3 cellular contexts compared by ENCODE assay signal in the genomic region with DNA sequence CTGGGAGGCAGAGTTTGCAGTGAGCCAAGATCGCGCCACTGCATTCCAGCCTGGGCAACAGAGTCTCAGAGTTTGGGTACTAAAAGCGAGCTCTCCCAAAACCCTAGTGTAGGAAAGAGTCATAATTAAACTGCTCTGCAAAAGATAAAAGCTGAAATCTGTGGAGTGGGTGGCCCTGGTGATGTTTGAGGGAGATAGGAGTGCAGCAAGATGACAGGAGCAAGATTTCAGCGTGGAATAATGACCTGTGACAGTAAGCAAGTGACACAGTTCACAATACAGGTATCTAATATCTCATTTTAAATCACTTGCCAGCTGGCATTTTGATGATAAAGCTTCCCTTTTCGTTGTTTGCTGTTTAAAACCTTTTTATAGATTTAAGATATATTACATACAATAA.
TF ChIP-seq lines count a peak whose summit lies in the region.

No MANE protein-coding gene starts in this region.

TF ChIP-seq in SK-N-SH, 30 proteins besides CTCF, POLR2A, EP300 and RAD21 (continued from another document):
- TF ChIP-seq GATA2 (CRISPR knock-in tag; IDR thresholded peaks at IDR 0.05) = peak; percentile 38; the same call in 1 of the 2 replicates
- TF ChIP-seq NFIC (IDR thresholded peaks at IDR 0.05; ENCODE audit: borderline replicate concordance) = no peak
TF ChIP-seq in SK-N-SH: peak in this region for 1.

TF ChIP-seq in SK-N-SH treated with all-trans-retinoic acid at 6 μM for 48 hours, 23 proteins besides CTCF, POLR2A, EP300 and RAD21 (continued from another document):
- no peak for TF ChIP-seq ZFP3 (CRISPR knock-in tag; IDR thresholded peaks at IDR 0.05)
- no peak for TF ChIP-seq SNAI2 (CRISPR knock-in tag; IDR thresholded peaks at IDR 0.05)
- TF ChIP-seq OSR1 (CRISPR knock-in tag; IDR thresholded peaks at IDR 0.05) = no peak
- TF ChIP-seq ZNF565 (CRISPR knock-in tag; conservative IDR thresholded peaks at IDR 0.05; ENCODE audit: low read depth) = no peak
- no peak for TF ChIP-seq GLIS3 (CRISPR knock-in tag; IDR thresholded peaks at IDR 0.05)
- TF ChIP-seq CSDC2 (CRISPR knock-in tag; IDR thresholded peaks at IDR 0.05) = no peak
- TF ChIP-seq, protein P1, sequence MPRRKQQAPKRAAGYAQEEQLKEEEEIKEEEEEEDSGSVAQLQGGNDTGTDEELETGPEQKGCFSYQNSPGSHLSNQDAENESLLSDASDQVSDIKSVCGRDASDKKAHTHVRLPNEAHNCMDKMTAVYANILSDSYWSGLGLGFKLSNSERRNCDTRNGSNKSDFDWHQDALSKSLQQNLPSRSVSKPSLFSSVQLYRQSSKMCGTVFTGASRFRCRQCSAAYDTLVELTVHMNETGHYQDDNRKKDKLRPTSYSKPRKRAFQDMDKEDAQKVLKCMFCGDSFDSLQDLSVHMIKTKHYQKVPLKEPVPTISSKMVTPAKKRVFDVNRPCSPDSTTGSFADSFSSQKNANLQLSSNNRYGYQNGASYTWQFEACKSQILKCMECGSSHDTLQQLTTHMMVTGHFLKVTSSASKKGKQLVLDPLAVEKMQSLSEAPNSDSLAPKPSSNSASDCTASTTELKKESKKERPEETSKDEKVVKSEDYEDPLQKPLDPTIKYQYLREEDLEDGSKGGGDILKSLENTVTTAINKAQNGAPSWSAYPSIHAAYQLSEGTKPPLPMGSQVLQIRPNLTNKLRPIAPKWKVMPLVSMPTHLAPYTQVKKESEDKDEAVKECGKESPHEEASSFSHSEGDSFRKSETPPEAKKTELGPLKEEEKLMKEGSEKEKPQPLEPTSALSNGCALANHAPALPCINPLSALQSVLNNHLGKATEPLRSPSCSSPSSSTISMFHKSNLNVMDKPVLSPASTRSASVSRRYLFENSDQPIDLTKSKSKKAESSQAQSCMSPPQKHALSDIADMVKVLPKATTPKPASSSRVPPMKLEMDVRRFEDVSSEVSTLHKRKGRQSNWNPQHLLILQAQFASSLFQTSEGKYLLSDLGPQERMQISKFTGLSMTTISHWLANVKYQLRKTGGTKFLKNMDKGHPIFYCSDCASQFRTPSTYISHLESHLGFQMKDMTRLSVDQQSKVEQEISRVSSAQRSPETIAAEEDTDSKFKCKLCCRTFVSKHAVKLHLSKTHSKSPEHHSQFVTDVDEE (CRISPR knock-in tag; IDR thresholded peaks at IDR 0.05) = no peak
- no peak for TF ChIP-seq TCF4 (CRISPR knock-in tag; IDR thresholded peaks at IDR 0.05; ENCODE audit: borderline replicate concordance)
- TF ChIP-seq CSRNP3 (CRISPR knock-in tag; IDR thresholded peaks at IDR 0.05) = no peak
- no peak for TF ChIP-seq ARNTL (CRISPR knock-in tag; IDR thresholded peaks at IDR 0.05; ENCODE audit: borderline replicate concordance, low read depth)
- TF ChIP-seq, protein P2, sequence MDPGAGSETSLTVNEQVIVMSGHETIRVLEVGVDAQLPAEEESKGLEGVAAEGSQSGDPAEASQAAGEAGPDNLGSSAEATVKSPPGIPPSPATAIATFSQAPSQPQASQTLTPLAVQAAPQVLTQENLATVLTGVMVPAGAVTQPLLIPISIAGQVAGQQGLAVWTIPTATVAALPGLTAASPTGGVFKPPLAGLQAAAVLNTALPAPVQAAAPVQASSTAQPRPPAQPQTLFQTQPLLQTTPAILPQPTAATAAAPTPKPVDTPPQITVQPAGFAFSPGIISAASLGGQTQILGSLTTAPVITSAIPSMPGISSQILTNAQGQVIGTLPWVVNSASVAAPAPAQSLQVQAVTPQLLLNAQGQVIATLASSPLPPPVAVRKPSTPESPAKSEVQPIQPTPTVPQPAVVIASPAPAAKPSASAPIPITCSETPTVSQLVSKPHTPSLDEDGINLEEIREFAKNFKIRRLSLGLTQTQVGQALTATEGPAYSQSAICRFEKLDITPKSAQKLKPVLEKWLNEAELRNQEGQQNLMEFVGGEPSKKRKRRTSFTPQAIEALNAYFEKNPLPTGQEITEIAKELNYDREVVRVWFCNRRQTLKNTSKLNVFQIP (CRISPR knock-in tag; IDR thresholded peaks at IDR 0.05; ENCODE audit: borderline replicate concordance, low read depth) = no peak
- no peak for TF ChIP-seq BACH2 (CRISPR knock-in tag; IDR thresholded peaks at IDR 0.05; ENCODE audit: borderline replicate concordance)
- TF ChIP-seq PATZ1 (CRISPR knock-in tag; IDR thresholded peaks at IDR 0.05; ENCODE audit: borderline replicate concordance) = no peak
- no peak for TF ChIP-seq ZNF8 (CRISPR knock-in tag; IDR thresholded peaks at IDR 0.05)

TF ChIP-seq in GM23338, 12 proteins besides CTCF, POLR2A, EP300 and RAD21 (continued from another document):
- TF ChIP-seq ETS1 (IDR thresholded peaks at IDR 0.05) (no peak), ZNF114 (CRISPR knock-in tag; IDR thresholded peaks at IDR 0.05) (no peak), JUNB (IDR thresholded peaks at IDR 0.05; ENCODE audit: unreplicated experiment) (no peak), POLR2AphosphoS5 (IDR thresholded peaks at IDR 0.05; ENCODE audit: low read depth) (no peak), ZNF462 (CRISPR knock-in tag; IDR thresholded peaks at IDR 0.05) (no peak)
